In the genomic region with DNA sequence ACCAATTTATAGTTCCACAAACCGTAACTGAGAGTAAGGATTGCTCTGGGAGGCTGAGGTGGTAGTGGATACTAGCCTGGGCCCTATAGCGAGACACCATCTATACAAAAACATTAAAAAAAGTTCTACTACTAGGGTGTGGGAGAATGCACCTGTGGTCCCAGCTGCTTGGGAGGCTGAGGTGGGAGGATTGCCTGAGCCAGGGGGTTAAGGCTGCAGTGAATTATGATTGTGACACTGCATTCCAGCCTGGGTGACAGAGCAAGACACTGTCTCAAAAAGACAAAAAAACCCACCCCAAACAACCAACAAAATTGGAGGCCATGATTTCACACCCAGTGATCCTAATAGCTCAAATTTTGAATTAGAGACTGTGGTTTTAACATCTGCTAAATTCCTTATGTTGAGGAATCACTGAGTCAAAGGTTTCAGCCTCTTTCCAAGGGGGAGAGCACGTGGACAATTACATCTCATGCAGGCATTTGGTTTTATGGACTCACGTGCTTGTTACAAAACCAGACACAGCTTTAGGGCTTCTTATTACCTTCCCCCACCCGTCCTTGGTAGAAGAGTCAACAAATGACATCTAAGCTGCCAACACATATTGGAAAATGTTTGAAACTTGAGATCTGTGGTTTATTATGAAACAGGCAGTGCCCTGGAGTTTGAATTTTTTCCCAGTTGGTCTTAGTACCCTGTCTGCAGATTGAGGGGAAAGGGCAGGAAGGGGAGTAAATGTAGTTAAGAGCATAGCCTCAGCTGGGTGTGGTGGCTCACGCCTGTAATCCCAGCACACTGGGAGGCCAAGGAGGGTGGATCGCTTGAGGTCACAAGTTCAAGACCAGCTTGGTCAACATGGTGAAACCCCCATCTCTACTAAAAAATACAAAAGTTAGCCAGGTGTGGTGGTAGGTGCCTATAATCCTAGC, we compare ENCODE assay signal across 10 cellular contexts. TPM values are rescaled to one million over a fixed set of nuclear protein-coding genes. Genes with fewer than 3 reads are reported as not detected.
DNase-seq lines count a peak whose midpoint lies in the region; ATAC-seq, FAIRE-seq and TF ChIP-seq lines count a peak whose summit lies in the region.
"Had no signal": no experiment of that assay in that cellular context is flagged by ENCODE, and none has a peak within 500 bp of the region (broad histone marks: within the 10 kb centered on the region; RNA-seq: fewer than 3 reads in every experiment).

No MANE protein-coding gene starts in this region.

- CTCF ChIA-PET in BJ (lab: Yijun Ruan, JAX) = interaction anchor here (0.6 to 1.3 kb wide), 3 partner anchors 12 to 171 kb away, joined by 4 to 7 read pairs (median 7); no protein-coding TSS in a partner anchor

- POLR2A ChIA-PET in BJ (lab: Charles Lee) = interaction anchor here (0.6 to 0.7 kb wide), 2 partner anchors 44 to 54 kb away, joined by 3 to 4 read pairs; partner anchors contain the start of gene RAB4B

- no peak overlapping the region for H3K9ac ChIP-seq in astrocyte (ENCODE audit: low read length)

- H3K4me2 ChIP-seq in astrocyte (ENCODE audit: low read length) = no peak overlapping the region

- H3K4me3 Mint-ChIP-seq in astrocyte (ENCODE audit: unreplicated experiment) = no peak overlapping the region
- H3K4me3 Mint-ChIP-seq: IgD-negative memory B cell; stimulated activated memory B cell treated with anti-CD40 and anti-IgM and Interleukin-4, amounts not matched to agents 10 μg/mL and 1 μg/mL and 100 μg/mL, for 72 hours had no signal

- intact Hi-C loops in lower lobe of right lung (cut with DNase I) = no loop called here

- H3K79me2 ChIP-seq in astrocyte (ENCODE audit: insufficient read depth, low read length) = no peaks in the 10 kb centered on the region

- H3K4me3 ChIP-seq in BJ (ENCODE audit: low read depth, low read length) (no peak overlapping the region), astrocyte (ENCODE audit: insufficient read depth, low read depth, low read length) (no peak overlapping the region), lower lobe of right lung (no peak overlapping the region)
- no peak overlapping the region for H3K4me3 ChIP-seq in effector memory CD4-positive, alpha-beta T cell (ENCODE audit: insufficient read depth, low read depth, low read length, poor library complexity, severe bottlenecking)

- H3K4me1 Mint-ChIP-seq in astrocyte (ENCODE audit: low read depth, unreplicated experiment) = peaks cover 7% of the 10 kb centered on the region
- H3K4me1 Mint-ChIP-seq: stimulated activated memory B cell treated with anti-CD40 and anti-IgM and Interleukin-4, amounts not matched to agents 10 μg/mL and 1 μg/mL and 100 μg/mL, for 72 hours had no signal

- no peaks in the 10 kb centered on the region for H3K27me3 Mint-ChIP-seq in astrocyte (ENCODE audit: low read depth, unreplicated experiment)
- H3K27me3 Mint-ChIP-seq: IgD-negative memory B cell; stimulated activated memory B cell treated with anti-CD40 and anti-IgM and Interleukin-4, amounts not matched to agents 10 μg/mL and 1 μg/mL and 100 μg/mL, for 72 hours had no signal

- no peak overlapping the region for H3K27ac ChIP-seq in astrocyte (ENCODE audit: low read depth, low read length)
- H3K27ac ChIP-seq in lower lobe of right lung = peak overlapping the region; percentile 46
- no peak overlapping the region for H3K27ac ChIP-seq in effector memory CD4-positive, alpha-beta T cell (ENCODE audit: insufficient read depth, low read length, poor library complexity, severe bottlenecking)

- no peak overlapping the region for H2AFZ ChIP-seq in astrocyte (ENCODE audit: low read depth, low read length)

- no peaks in the 10 kb centered on the region for H3K9me3 ChIP-seq in astrocyte (ENCODE audit: insufficient read depth, low read depth, low read length)
- no peaks in the 10 kb centered on the region for H3K9me3 ChIP-seq in lower lobe of right lung
- no peaks in the 10 kb centered on the region for H3K9me3 ChIP-seq in effector memory CD4-positive, alpha-beta T cell (ENCODE audit: control insufficient read depth, low read length)

- no peak for TF ChIP-seq CTCF in BJ (IDR thresholded peaks at IDR 0.05; ENCODE audit: insufficient read depth, low read depth, low read length)
- TF ChIP-seq CTCF in astrocyte (IDR thresholded peaks at IDR 0.05; ENCODE audit: insufficient read depth, low read depth, low read length) = no peak
- no peak for TF ChIP-seq CTCF in lower lobe of right lung (IDR thresholded peaks at IDR 0.05)

- ATAC-seq in lower lobe of right lung (peak; percentile 83 to 90), HG03135 (IDR thresholded peaks at IDR 0.05; ENCODE audit: unreplicated experiment) (no peak)
- ATAC-seq: stimulated activated memory B cell treated with anti-CD40 and anti-IgM and Interleukin-4, amounts not matched to agents 10 μg/mL and 1 μg/mL and 100 μg/mL, for 72 hours had no signal

- H4K20me1 ChIP-seq in astrocyte (ENCODE audit: insufficient read depth, low read length) = no peaks in the 10 kb centered on the region

- no peak for FAIRE-seq in astrocyte (lab: Jason Lieb, UNC)

- peaks cover 8% of the 10 kb centered on the region for H3K9me3 Mint-ChIP-seq in astrocyte (ENCODE audit: unreplicated experiment)

- peaks cover 11% of the 10 kb centered on the region for H3K36me3 Mint-ChIP-seq in astrocyte (ENCODE audit: low read depth, unreplicated experiment)

- H3K4me1 ChIP-seq in astrocyte (ENCODE audit: insufficient read depth, low read length) (no peaks in the 10 kb centered on the region), lower lobe of right lung (peaks cover 7% of the 10 kb centered on the region)
- peaks cover 3% of the 10 kb centered on the region for H3K4me1 ChIP-seq in effector memory CD4-positive, alpha-beta T cell (ENCODE audit: control insufficient read depth, insufficient read depth, low read length, poor library complexity, severe bottlenecking)

- H3K27me3 ChIP-seq in BJ (ENCODE audit: control insufficient read depth, insufficient read depth, low read length) (no peaks in the 10 kb centered on the region), astrocyte (ENCODE audit: insufficient read depth, low read length) (no peaks in the 10 kb centered on the region), lower lobe of right lung (ENCODE audit: low read depth) (no peaks in the 10 kb centered on the region)
- H3K27me3 ChIP-seq in effector memory CD4-positive, alpha-beta T cell (replicated peaks; ENCODE audit: control insufficient read depth, insufficient read depth, low read length, poor library complexity, severe bottlenecking) = no peaks in the 10 kb centered on the region

- H3K27ac Mint-ChIP-seq in astrocyte (ENCODE audit: unreplicated experiment) = peak overlapping the region; percentile 72
- H3K27ac Mint-ChIP-seq: IgD-negative memory B cell; stimulated activated memory B cell treated with anti-CD40 and anti-IgM and Interleukin-4, amounts not matched to agents 10 μg/mL and 1 μg/mL and 100 μg/mL, for 72 hours had no signal

- H3K36me3 ChIP-seq in BJ (ENCODE audit: control insufficient read depth, insufficient read depth, low read length) (peaks cover 5% of the 10 kb centered on the region), astrocyte (ENCODE audit: insufficient read depth, low read length) (no peaks in the 10 kb centered on the region), lower lobe of right lung (peaks cover 6% of the 10 kb centered on the region)
- no peaks in the 10 kb centered on the region for H3K36me3 ChIP-seq in effector memory CD4-positive, alpha-beta T cell (ENCODE audit: control insufficient read depth, insufficient read depth, low read length)

- DNase-seq in BJ (ENCODE audit: low read depth) (peak; percentile 99), LoVo (ENCODE audit: low spot score) (peak; percentile 84), astrocyte (ENCODE audit: low read depth) (peak; percentile 75), lower lobe of right lung (no peak), NCI-H146 treated with DMSO at 0.1 percent for 48 hours (lab: John Stamatoyannopoulos, UW; ENCODE audit: unreplicated experiment) (no peak), NCI-H1105 (lab: John Stamatoyannopoulos, UW) (no peak)
- DNase-seq in effector memory CD4-positive, alpha-beta T cell = no peak

RNA-seq across cellular contexts. Expression of gene CYP2A6, which starts 18.5 kb away (rescaled TPM):
- polyA plus RNA-seq in BJ (2011; rRNA removed) = not detected in 2 replicates
- not detected in 2 replicates for polyA minus RNA-seq in BJ (2011; rRNA and poly(A)+ RNA removed)
- total RNA-seq in astrocyte (not detected in 2 replicates), lower lobe of right lung (2.0 TPM)
- polyA plus RNA-seq: IgD-negative memory B cell had no signal

RNA-seq across cellular contexts. Expression of gene EGLN2, which starts 32.8 kb away (rescaled TPM):
- 39.3 and 65.5 TPM in 2 replicates for polyA plus RNA-seq in BJ (2011; rRNA removed)
- polyA minus RNA-seq in BJ (2011; rRNA and poly(A)+ RNA removed) = 40.0 and 58.2 TPM in 2 replicates
- total RNA-seq in astrocyte (82.1 and 84.6 TPM in 2 replicates), lower lobe of right lung (188 TPM)

RNA-seq across cellular contexts. Expression of gene CYP2A7, which starts 50.3 kb away (rescaled TPM):
- not detected in 2 replicates for polyA plus RNA-seq in BJ (2011; rRNA removed)
- not detected in 2 replicates for polyA minus RNA-seq in BJ (2011; rRNA and poly(A)+ RNA removed)
- not detected in 2 replicates for total RNA-seq in astrocyte
- total RNA-seq in lower lobe of right lung = 0.68 TPM
- polyA plus RNA-seq: IgD-negative memory B cell had no signal

RNA-seq across cellular contexts. Expression of gene RAB4B, which starts 53.7 kb away (rescaled TPM):
- 16.5 and 25.4 TPM in 2 replicates for polyA plus RNA-seq in BJ (2011; rRNA removed)
- 6.4 and 10.0 TPM in 2 replicates for polyA minus RNA-seq in BJ (2011; rRNA and poly(A)+ RNA removed)
- total RNA-seq in astrocyte (18.8 and 21.0 TPM in 2 replicates), lower lobe of right lung (48.5 TPM)

RNA-seq across cellular contexts. Expression of gene MIA, which starts 56.4 kb away (rescaled TPM):
- polyA plus RNA-seq in BJ (2011; rRNA removed) = not detected in 2 replicates
- not detected in 2 replicates for polyA minus RNA-seq in BJ (2011; rRNA and poly(A)+ RNA removed)
- total RNA-seq in astrocyte = 2.5 TPM in 2 replicates
- 1.7 TPM for total RNA-seq in lower lobe of right lung
- polyA plus RNA-seq: IgD-negative memory B cell had no signal

Comparison
In these comparisons a context has a peak if more than half of its experiments do, and no peak if none do; other contexts are left out.
1. DNase-seq: peak in BJ (single experiment), LoVo (single experiment) and astrocyte (single experiment); none in lower lobe of right lung (single experiment), effector memory CD4-positive, alpha-beta T cell (0 of 3), NCI-H146 treated with DMSO at 0.1 percent for 48 hours (single experiment) and NCI-H1105 (single experiment).